Comparison of ENCODE assay signal across 27 cellular contexts in the genomic region with DNA sequence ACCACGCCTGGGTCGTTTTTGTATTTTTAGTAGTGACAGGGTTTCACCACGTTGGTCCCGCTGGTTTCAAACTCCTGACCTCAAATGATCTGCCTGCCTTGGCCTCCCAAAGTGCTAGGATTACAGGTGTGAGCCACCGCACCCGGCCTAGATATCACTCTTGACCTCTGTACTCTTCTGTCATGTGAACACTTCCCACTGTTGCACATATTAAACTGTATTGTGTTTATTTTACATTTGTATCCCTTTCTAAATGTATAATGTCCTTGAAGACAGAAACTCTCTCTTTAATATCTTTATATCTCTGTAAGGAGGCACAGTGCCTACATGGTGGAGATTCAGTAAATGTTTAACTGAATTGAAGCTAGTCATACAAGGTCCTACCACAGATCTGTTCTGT. TPM values are rescaled to one million over a fixed set of nuclear protein-coding genes. Genes with fewer than 3 reads are reported as not detected.
DNase-seq lines count a peak whose midpoint lies in the region; ATAC-seq and TF ChIP-seq lines count a peak whose summit lies in the region.
"Had no signal": no experiment of that assay in that cellular context is flagged by ENCODE, and none has a peak within 500 bp of the region (broad histone marks: within the 10 kb centered on the region; RNA-seq: fewer than 3 reads in every experiment).

No MANE protein-coding gene starts in this region.

- intact Hi-C loops in activated naive CD4-positive, alpha-beta T cell treated with anti-CD3 and anti-CD28 coated beads for 36 hours (cut with micrococcal nuclease) = no loop called here
- intact Hi-C loops in mucosa of descending colon (cut with DNase I, micrococcal nuclease) (no loop called here), transverse colon (cut with DNase I; ENCODE audit: low total_unique reads) (no loop called here)

- no peak for TF ChIP-seq CTCF in mucosa of descending colon (IDR thresholded peaks at IDR 0.05)
- TF ChIP-seq CTCF in transverse colon (IDR thresholded peaks at IDR 0.05) = no peak

- DNase-seq in activated naive CD4-positive, alpha-beta T cell treated with anti-CD3 and anti-CD28 coated beads, Interleukin-2, amount 50 U/mL, for 72 hours (ENCODE audit: low spot score in 2 of 2) = no peak
- DNase-seq in activated naive CD4-positive, alpha-beta T cell treated with anti-CD3 and anti-CD28 coated beads for 36 hours = no peak
- DNase-seq in activated naive CD8-positive, alpha-beta T cell treated with anti-CD3 and anti-CD28 coated beads, Interleukin-2, amount 50 U/mL, for 24 hours = no peak
- DNase-seq in mucosa of descending colon = no peak
- no peak for DNase-seq in transverse colon
- no peak for DNase-seq in ecto neural progenitor cell (ENCODE audit: low spot score)
- DNase-seq: C1 segment of cervical spinal cord; CD4-positive, alpha-beta memory T cell; COR-L47; DMS79 treated with DMSO at 0.1 percent for 48 hours; GF-D8; GOT3; KBM-7; MV-4-11; NCI-H1105; NCI-H1436 treated with DMSO at 0.1 percent for 48 hours; NCI-H187 treated with DMSO at 0.1 percent for 48 hours; NCI-H2107; NCI-H446; NCI-H524 treated with DMSO at 0.1 percent for 48 hours; NCI-H774; SJCRH30 had no signal

- peak overlapping the region; percentile 39 to 83 for H3K27ac Mint-ChIP-seq in activated naive CD4-positive, alpha-beta T cell treated with anti-CD3 and anti-CD28 coated beads, Interleukin-2, amount 50 U/mL, for 72 hours
- no peak overlapping the region for H3K27ac Mint-ChIP-seq in activated naive CD4-positive, alpha-beta T cell treated with anti-CD3 and anti-CD28 coated beads for 36 hours
- peak overlapping the region; percentile 31 for H3K27ac Mint-ChIP-seq in activated naive CD8-positive, alpha-beta T cell treated with anti-CD3 and anti-CD28 coated beads, Interleukin-2, amount 50 U/mL, for 24 hours

- H3K36me3 ChIP-seq in mucosa of descending colon (ENCODE audit: low read depth) = peaks cover 18% of the 10 kb centered on the region
- H3K36me3 ChIP-seq in transverse colon = peaks cover 0 to 89% (median 44%) of the 10 kb centered on the region in 4 donors

- H3K27ac ChIP-seq in transverse colon = peak overlapping the region in 1 of 4 donors; percentile 0
- H3K27ac ChIP-seq: A549, SJCRH30 had no signal

- no peak for TF ChIP-seq POLR2A in transverse colon (IDR thresholded peaks at IDR 0.05)

- no peaks in the 10 kb centered on the region for H3K4me1 ChIP-seq in mucosa of descending colon (ENCODE audit: low read depth)
- H3K4me1 ChIP-seq in transverse colon = no peaks in the 10 kb centered on the region
- H3K4me1 ChIP-seq: HAP-1 had no signal

- no peak for ATAC-seq in activated naive CD4-positive, alpha-beta T cell treated with anti-CD3 and anti-CD28 coated beads, Interleukin-2, amount 50 U/mL, for 72 hours
- no peak for ATAC-seq in activated naive CD8-positive, alpha-beta T cell treated with anti-CD3 and anti-CD28 coated beads, Interleukin-2, amount 50 U/mL, for 24 hours
- ATAC-seq in mucosa of descending colon (peak; percentile 54), HG03432 (IDR thresholded peaks at IDR 0.05; ENCODE audit: unreplicated experiment) (no peak)
- ATAC-seq: A549, Right ventricle myocardium inferior had no signal

- CTCF ChIA-PET in activated naive CD4-positive, alpha-beta T cell treated with anti-CD3 and anti-CD28 coated beads for 36 hours (lab: Charles Lee) = interaction anchor here (1.2 kb wide), 1 partner anchor 136 kb away, joined by 5 read pairs; no protein-coding TSS in a partner anchor

- WGBS in transverse colon (ENCODE audit: low coverage in 1 of 2), 2 donors = 47 to 81% methylated on average over 3 to 6 of the region's 6 CpGs

- H3K4me1 Mint-ChIP-seq in activated naive CD4-positive, alpha-beta T cell treated with anti-CD3 and anti-CD28 coated beads for 36 hours (ENCODE audit: low read depth) = no peaks in the 10 kb centered on the region
- H3K4me1 Mint-ChIP-seq in activated naive CD8-positive, alpha-beta T cell treated with anti-CD3 and anti-CD28 coated beads, Interleukin-2, amount 50 U/mL, for 24 hours = peaks cover 2% of the 10 kb centered on the region

- no peak overlapping the region for H3K4me3 Mint-ChIP-seq in activated naive CD4-positive, alpha-beta T cell treated with anti-CD3 and anti-CD28 coated beads for 36 hours
- H3K4me3 Mint-ChIP-seq in activated naive CD8-positive, alpha-beta T cell treated with anti-CD3 and anti-CD28 coated beads, Interleukin-2, amount 50 U/mL, for 24 hours = no peak overlapping the region
- H3K4me3 Mint-ChIP-seq: CD4-positive, alpha-beta memory T cell had no signal

- H3K4me3 ChIP-seq in mucosa of descending colon (no peak overlapping the region), transverse colon (no peak overlapping the region)
- H3K4me3 ChIP-seq: A549, HAP-1, SJCRH30 had no signal

- H3K27me3 Mint-ChIP-seq in activated naive CD4-positive, alpha-beta T cell treated with anti-CD3 and anti-CD28 coated beads for 36 hours (ENCODE audit: low read depth) = no peaks in the 10 kb centered on the region
- no peaks in the 10 kb centered on the region for H3K27me3 Mint-ChIP-seq in activated naive CD8-positive, alpha-beta T cell treated with anti-CD3 and anti-CD28 coated beads, Interleukin-2, amount 50 U/mL, for 24 hours
- H3K27me3 Mint-ChIP-seq: CD4-positive, alpha-beta memory T cell had no signal

- peaks cover 15 to 20% of the 10 kb centered on the region in 2 donors for H3K36me3 Mint-ChIP-seq in activated naive CD4-positive, alpha-beta T cell treated with anti-CD3 and anti-CD28 coated beads, Interleukin-2, amount 50 U/mL, for 72 hours
- peaks cover 37% of the 10 kb centered on the region for H3K36me3 Mint-ChIP-seq in activated naive CD4-positive, alpha-beta T cell treated with anti-CD3 and anti-CD28 coated beads for 36 hours (ENCODE audit: low read depth)
- peaks cover 56% of the 10 kb centered on the region for H3K36me3 Mint-ChIP-seq in activated naive CD8-positive, alpha-beta T cell treated with anti-CD3 and anti-CD28 coated beads, Interleukin-2, amount 50 U/mL, for 24 hours (ENCODE audit: low read depth)

- no peaks in the 10 kb centered on the region for H3K27me3 ChIP-seq in transverse colon
- H3K27me3 ChIP-seq: SJCRH30 had no signal

- no peaks in the 10 kb centered on the region for H3K9me3 ChIP-seq in mucosa of descending colon
- H3K9me3 ChIP-seq in transverse colon = no peaks in the 10 kb centered on the region
- H3K9me3 ChIP-seq: A549, HAP-1, SJCRH30 had no signal

- TF ChIP-seq EP300 in transverse colon (IDR thresholded peaks at IDR 0.05; ENCODE audit: low read depth) = no peak

- no peaks in the 10 kb centered on the region for H3K9me3 Mint-ChIP-seq in activated naive CD4-positive, alpha-beta T cell treated with anti-CD3 and anti-CD28 coated beads, Interleukin-2, amount 50 U/mL, for 72 hours
- no peaks in the 10 kb centered on the region for H3K9me3 Mint-ChIP-seq in activated naive CD4-positive, alpha-beta T cell treated with anti-CD3 and anti-CD28 coated beads for 36 hours
- no peaks in the 10 kb centered on the region for H3K9me3 Mint-ChIP-seq in activated naive CD8-positive, alpha-beta T cell treated with anti-CD3 and anti-CD28 coated beads, Interleukin-2, amount 50 U/mL, for 24 hours

- in situ Hi-C loops in transverse colon (cut with MboI; ENCODE audit: low pct_ligation_motif_present in 1 of 4, low pct_unique_long_range_greater_than_20kb in 1 of 4, low sequenced_read_pairs in 3 of 4) = no loop called here

RNA-seq across cellular contexts. Expression of a gene that starts 19.3 kb away (rescaled TPM):
- total RNA-seq in activated naive CD4-positive, alpha-beta T cell treated with anti-CD3 and anti-CD28 coated beads, Interleukin-2, amount 50 U/mL, for 72 hours = 100 to 1,000 TPM; 185 to 189 TPM
- total RNA-seq in activated naive CD4-positive, alpha-beta T cell treated with anti-CD3 and anti-CD28 coated beads for 36 hours = 100 to 1,000 TPM; 167 to 192 TPM
- total RNA-seq in mucosa of descending colon = 100 to 1,000 TPM in 1 of 3 donors, 10 to 100 TPM in 2; 90.2 to 150 (median 95.1) TPM
- 100 to 1,000 TPM in 1 of 4 donors, 10 to 100 TPM in 3; 41.9 to 111 (median 79.5) TPM for total RNA-seq in transverse colon

RNA-seq across cellular contexts. Expression of a gene that starts 36.9 kb away (rescaled TPM):
- 100 to 1,000 TPM in 1 of 2 donors, 10 to 100 TPM in 1; 88.0 to 137 TPM for total RNA-seq in activated naive CD4-positive, alpha-beta T cell treated with anti-CD3 and anti-CD28 coated beads, Interleukin-2, amount 50 U/mL, for 72 hours
- 10 to 100 TPM; 72.6 to 82.5 TPM for total RNA-seq in activated naive CD4-positive, alpha-beta T cell treated with anti-CD3 and anti-CD28 coated beads for 36 hours
- total RNA-seq in mucosa of descending colon (10 to 100 TPM; 38.4 to 47.5 (median 39.2) TPM), transverse colon (10 to 100 TPM; 46.7 to 78.2 (median 59.4) TPM)

RNA-seq across cellular contexts. Expression of a gene that starts 45.2 kb away (rescaled TPM):
- 10 to 100 TPM; 61.3 to 67.0 TPM for total RNA-seq in activated naive CD4-positive, alpha-beta T cell treated with anti-CD3 and anti-CD28 coated beads, Interleukin-2, amount 50 U/mL, for 72 hours
- total RNA-seq in activated naive CD4-positive, alpha-beta T cell treated with anti-CD3 and anti-CD28 coated beads for 36 hours = 10 to 100 TPM; 49.8 to 56.9 TPM
- total RNA-seq in mucosa of descending colon (10 to 100 TPM; 32.1 to 56.5 (median 35.3) TPM), transverse colon (10 to 100 TPM in 3 of 4 donors, 1 to 10 TPM in 1; 4.9 to 26.6 (median 20.1) TPM)

RNA-seq across cellular contexts. Expression of a gene that starts 46.9 kb away (rescaled TPM):
- total RNA-seq in activated naive CD4-positive, alpha-beta T cell treated with anti-CD3 and anti-CD28 coated beads, Interleukin-2, amount 50 U/mL, for 72 hours = 10 to 100 TPM; 28.0 to 29.0 TPM
- 10 to 100 TPM; 20.9 to 22.0 TPM for total RNA-seq in activated naive CD4-positive, alpha-beta T cell treated with anti-CD3 and anti-CD28 coated beads for 36 hours
- 10 to 100 TPM; 22.6 to 31.8 (median 29.7) TPM for total RNA-seq in mucosa of descending colon
- 10 to 100 TPM; 24.5 to 41.9 (median 31.5) TPM for total RNA-seq in transverse colon

RNA-seq across cellular contexts. Expression of a gene that starts 59.5 kb away (rescaled TPM):
- under 1 TPM; 0.77 to 0.78 TPM for total RNA-seq in activated naive CD4-positive, alpha-beta T cell treated with anti-CD3 and anti-CD28 coated beads, Interleukin-2, amount 50 U/mL, for 72 hours
- total RNA-seq in activated naive CD4-positive, alpha-beta T cell treated with anti-CD3 and anti-CD28 coated beads for 36 hours = 1 to 10 TPM in 1 of 2 experiments, under 1 TPM in 1; 0.98 to 1.1 TPM
- total RNA-seq in mucosa of descending colon (1 to 10 TPM in 2 of 3 donors, not detected in 1; 1.0 to 2.5 TPM), transverse colon (not detected)
- total RNA-seq: MCF 10A, Right ventricle myocardium inferior, SJCRH30 had no signal
